In the genomic region with DNA sequence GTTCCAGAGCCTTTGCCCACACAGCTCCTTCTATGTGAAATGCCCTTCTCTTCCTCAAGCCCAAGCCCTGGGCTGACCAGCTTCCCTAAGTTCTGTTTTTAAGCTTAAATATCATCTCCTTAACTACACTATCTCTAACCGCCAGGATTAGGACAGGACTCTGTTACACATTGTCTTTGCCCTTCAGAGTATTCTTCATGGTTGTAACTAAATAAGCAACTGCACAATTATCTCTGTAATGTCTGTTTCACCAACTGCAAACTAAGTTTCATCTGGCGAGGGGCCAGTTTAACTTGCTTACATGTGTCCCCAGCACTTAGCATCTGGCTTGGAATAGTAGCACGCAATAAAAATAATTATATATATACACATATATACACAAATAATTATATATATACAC, we compare ENCODE assay signal across 1 cellular context.
TF ChIP-seq lines count a peak whose summit lies in the region.

No MANE protein-coding gene starts in this region.

TF ChIP-seq in K562, 482 proteins besides CTCF, POLR2A, EP300 and RAD21 (continued from another document):
- no peak for TF ChIP-seq NFATC3 (IDR thresholded peaks at IDR 0.05)
- peak; percentile 17; the same call in 1 of the 2 replicates for TF ChIP-seq TAL1 (IDR thresholded peaks at IDR 0.05)
- no peak for TF ChIP-seq NFE2 (IDR thresholded peaks at IDR 0.05; ENCODE audit: low read depth)
- TF ChIP-seq, protein P1, sequence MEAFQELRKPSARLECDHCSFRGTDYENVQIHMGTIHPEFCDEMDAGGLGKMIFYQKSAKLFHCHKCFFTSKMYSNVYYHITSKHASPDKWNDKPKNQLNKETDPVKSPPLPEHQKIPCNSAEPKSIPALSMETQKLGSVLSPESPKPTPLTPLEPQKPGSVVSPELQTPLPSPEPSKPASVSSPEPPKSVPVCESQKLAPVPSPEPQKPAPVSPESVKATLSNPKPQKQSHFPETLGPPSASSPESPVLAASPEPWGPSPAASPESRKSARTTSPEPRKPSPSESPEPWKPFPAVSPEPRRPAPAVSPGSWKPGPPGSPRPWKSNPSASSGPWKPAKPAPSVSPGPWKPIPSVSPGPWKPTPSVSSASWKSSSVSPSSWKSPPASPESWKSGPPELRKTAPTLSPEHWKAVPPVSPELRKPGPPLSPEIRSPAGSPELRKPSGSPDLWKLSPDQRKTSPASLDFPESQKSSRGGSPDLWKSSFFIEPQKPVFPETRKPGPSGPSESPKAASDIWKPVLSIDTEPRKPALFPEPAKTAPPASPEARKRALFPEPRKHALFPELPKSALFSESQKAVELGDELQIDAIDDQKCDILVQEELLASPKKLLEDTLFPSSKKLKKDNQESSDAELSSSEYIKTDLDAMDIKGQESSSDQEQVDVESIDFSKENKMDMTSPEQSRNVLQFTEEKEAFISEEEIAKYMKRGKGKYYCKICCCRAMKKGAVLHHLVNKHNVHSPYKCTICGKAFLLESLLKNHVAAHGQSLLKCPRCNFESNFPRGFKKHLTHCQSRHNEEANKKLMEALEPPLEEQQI (IDR thresholded peaks at IDR 0.05), result no peak
- no peak for TF ChIP-seq ZNF785 (CRISPR knock-in tag; IDR thresholded peaks at IDR 0.05)
- TF ChIP-seq ARID1B (IDR thresholded peaks at IDR 0.05), result 0 out of 2 replicates have a peak, but pooled peaks have one; percentile 31
- TF ChIP-seq GTF2F1 (IDR thresholded peaks at IDR 0.05; ENCODE audit: low read depth, low read length), result no peak
- no peak for TF ChIP-seq ZBTB8A (IDR thresholded peaks at IDR 0.05; ENCODE audit: partially characterized antibody)
- no peak for TF ChIP-seq MCM5 (IDR thresholded peaks at IDR 0.05; ENCODE audit: low read depth)
- no peak for TF ChIP-seq BCOR (IDR thresholded peaks at IDR 0.05)
- TF ChIP-seq, protein P2, sequence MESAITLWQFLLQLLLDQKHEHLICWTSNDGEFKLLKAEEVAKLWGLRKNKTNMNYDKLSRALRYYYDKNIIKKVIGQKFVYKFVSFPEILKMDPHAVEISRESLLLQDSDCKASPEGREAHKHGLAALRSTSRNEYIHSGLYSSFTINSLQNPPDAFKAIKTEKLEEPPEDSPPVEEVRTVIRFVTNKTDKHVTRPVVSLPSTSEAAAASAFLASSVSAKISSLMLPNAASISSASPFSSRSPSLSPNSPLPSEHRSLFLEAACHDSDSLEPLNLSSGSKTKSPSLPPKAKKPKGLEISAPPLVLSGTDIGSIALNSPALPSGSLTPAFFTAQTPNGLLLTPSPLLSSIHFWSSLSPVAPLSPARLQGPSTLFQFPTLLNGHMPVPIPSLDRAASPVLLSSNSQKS (CRISPR knock-in tag; IDR thresholded peaks at IDR 0.05), result no peak
- no peak for TF ChIP-seq PPARD (CRISPR knock-in tag; IDR thresholded peaks at IDR 0.05)
- no peak for TF ChIP-seq NUFIP1 (IDR thresholded peaks at IDR 0.05; ENCODE audit: partially characterized antibody)
- TF ChIP-seq NFIC (IDR thresholded peaks at IDR 0.05), result peak; percentile 85
- no peak for TF ChIP-seq FOXJ2 (tag; IDR thresholded peaks at IDR 0.05)
- TF ChIP-seq CREB1 (IDR thresholded peaks at IDR 0.05), result no peak
- TF ChIP-seq CREB1 (CRISPR knock-in tag; IDR thresholded peaks at IDR 0.05), result no peak
- peak; percentile 60; the same call in 1 of the 2 replicates for TF ChIP-seq SOX6 (IDR thresholded peaks at IDR 0.05)
- TF ChIP-seq, protein P3, sequence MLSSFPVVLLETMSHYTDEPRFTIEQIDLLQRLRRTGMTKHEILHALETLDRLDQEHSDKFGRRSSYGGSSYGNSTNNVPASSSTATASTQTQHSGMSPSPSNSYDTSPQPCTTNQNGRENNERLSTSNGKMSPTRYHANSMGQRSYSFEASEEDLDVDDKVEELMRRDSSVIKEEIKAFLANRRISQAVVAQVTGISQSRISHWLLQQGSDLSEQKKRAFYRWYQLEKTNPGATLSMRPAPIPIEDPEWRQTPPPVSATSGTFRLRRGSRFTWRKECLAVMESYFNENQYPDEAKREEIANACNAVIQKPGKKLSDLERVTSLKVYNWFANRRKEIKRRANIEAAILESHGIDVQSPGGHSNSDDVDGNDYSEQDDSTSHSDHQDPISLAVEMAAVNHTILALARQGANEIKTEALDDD (IDR thresholded peaks at IDR 0.05), result 0 out of 2 replicates have a peak, but pooled peaks have one; percentile 50
